ENCODE assay signal across 1 cellular context in the genomic region with DNA sequence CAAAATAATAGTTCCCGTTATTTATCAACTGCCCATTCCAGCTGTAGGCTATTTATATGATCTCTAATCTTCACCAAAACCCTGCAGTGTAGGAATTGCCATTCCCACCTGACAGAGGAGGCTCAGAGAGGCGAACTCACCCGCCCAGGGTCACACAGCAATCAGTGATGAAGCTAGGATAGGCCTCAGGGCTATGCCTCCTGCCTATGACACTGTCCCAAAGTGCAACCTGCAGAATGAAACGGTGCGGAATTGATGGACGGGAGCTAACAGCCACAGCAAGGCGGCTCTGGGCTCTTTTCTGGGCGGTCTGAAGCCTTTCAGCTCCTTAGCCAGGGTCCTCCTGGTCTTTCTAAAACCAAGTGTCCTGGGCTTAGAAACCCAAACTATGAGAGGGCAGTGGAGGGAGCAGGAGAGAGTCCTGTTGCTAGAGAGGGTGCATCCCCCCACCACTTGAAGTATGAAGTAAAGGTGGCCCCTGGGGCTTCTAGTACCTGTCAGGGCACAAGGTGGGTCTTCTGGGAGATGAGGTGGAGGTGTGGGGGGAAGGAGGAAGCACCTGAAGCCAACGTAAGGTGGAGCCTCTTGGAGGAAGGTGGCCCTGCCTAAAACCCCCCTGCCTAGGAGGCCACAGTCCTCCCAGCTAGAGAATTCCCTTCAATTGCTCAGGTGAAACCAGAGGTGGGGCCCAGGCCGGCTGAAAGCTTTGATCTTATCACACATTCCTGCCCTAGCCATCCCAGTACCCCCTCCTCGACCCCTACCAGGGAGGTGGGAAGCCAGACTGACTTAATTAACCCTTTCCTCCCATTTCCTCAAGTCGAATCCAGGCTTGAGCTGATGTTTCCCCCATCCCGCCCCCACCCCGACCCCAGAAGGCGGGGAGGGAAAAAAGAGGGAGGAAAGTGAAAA.
TF ChIP-seq lines count a peak whose summit lies in the region.

No MANE protein-coding gene starts in this region.

TF ChIP-seq in H1, 55 proteins besides CTCF, POLR2A, EP300 and RAD21:
- TF ChIP-seq RNF2 (IDR thresholded peaks at IDR 0.05; ENCODE audit: borderline replicate concordance, low read depth, low read length, missing control alignments, poor library complexity, severe bottlenecking) = no peak
- TF ChIP-seq TEAD4 (IDR thresholded peaks at IDR 0.05; ENCODE audit: low read depth, low read length) = peak; percentile 93
- TF ChIP-seq SP1 (IDR thresholded peaks at IDR 0.05; ENCODE audit: low read depth, low read length) = peak; percentile 55
- TF ChIP-seq CHD2 (IDR thresholded peaks at IDR 0.05; ENCODE audit: low read length) = no peak
- peak; percentile 62 for TF ChIP-seq ASH2L (IDR thresholded peaks at IDR 0.05; ENCODE audit: low read length)
- no peak for TF ChIP-seq POLR2AphosphoS5 (IDR thresholded peaks at IDR 0.05; ENCODE audit: low read depth, low read length)
- TF ChIP-seq GTF2F1 (IDR thresholded peaks at IDR 0.05; ENCODE audit: borderline replicate concordance, low read depth, low read length) = no peak
- TF ChIP-seq GABPA (IDR thresholded peaks at IDR 0.05; ENCODE audit: borderline replicate concordance, insufficient read depth, low read length) = peak; percentile 19; the same call in 1 of the 2 replicates
- TF ChIP-seq SP2 (IDR thresholded peaks at IDR 0.05; ENCODE audit: low read length) = no peak
